Comparison of ENCODE assay signal across 8 cellular contexts in the genomic region with DNA sequence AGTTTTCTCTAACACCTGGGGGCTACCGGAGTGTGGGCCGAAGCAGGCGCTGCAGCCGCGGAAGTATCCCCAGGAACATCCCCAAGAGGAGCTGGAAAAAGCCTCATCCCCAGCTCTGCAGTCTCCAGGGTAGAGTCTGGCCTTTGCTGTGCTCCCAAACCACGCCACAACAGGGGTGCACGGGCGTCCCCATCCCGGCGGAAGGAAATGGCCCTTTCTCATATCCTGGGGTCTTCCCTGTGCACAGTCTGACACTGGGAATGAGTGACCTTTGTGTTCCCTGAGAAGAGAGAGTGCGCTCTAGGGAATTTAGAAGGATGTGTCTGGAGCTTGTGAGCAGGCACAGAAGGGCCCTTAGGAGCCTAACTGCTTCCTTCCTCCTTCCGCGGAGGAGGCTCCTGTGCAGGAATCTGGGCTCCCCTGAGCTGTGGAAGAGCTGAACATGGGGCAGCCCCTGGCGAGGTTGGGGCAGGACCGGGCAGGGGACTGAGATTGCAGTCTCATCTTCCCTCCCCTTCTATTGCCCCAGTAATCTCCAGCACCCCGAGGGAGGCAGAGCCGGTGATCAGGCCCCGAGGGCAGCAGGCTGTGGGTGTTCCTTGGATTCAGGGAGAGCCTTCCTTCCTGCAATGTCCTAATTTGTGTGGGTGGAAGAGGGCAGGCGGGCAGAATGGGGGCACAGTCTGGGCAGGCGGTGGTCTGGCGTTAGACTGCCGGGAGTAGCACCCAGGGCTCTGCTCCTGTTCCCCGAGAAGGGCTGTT. TPM values are rescaled to one million over a fixed set of nuclear protein-coding genes. Genes with fewer than 3 reads are reported as not detected.
DNase-seq lines count a peak whose midpoint lies in the region; ATAC-seq and TF ChIP-seq lines count a peak whose summit lies in the region.

No MANE protein-coding gene starts in this region.

- H3K9me3 ChIP-seq in cardiac muscle cell (ENCODE audit: low read depth) (no peaks in the 10 kb centered on the region), lower lobe of right lung (no peaks in the 10 kb centered on the region)

- intact Hi-C loops in left cardiac atrium (cut with DNase I): loop anchor here in 1 of 2 donors (5.0 kb wide), 1 partner anchor 37 kb away; a partner anchor contains a TSS
- intact Hi-C loops in lower lobe of right lung (cut with DNase I): no loop called here

- H3K4me3 ChIP-seq in cardiac muscle cell (peak overlapping the region; percentile 64), astrocyte of the cerebellum (ENCODE audit: low read depth, low read length) (peak overlapping the region; percentile 72), lower lobe of right lung (peak overlapping the region; percentile 95), urinary bladder (ENCODE audit: low read depth, low read length) (peak overlapping the region; percentile 86)

- no peak for TF ChIP-seq CTCF in cardiac muscle cell (IDR thresholded peaks at IDR 0.05; ENCODE audit: low read depth, low read length)
- TF ChIP-seq CTCF in astrocyte of the cerebellum (IDR thresholded peaks at IDR 0.05; ENCODE audit: low read depth, low read length, missing control alignments): no peak
- no peak for TF ChIP-seq CTCF in lower lobe of right lung (IDR thresholded peaks at IDR 0.05)

- WGBS in urinary bladder: 40% methylated on average over 23 of the region's 23 CpGs

- no peaks in the 10 kb centered on the region for H3K27me3 ChIP-seq in cardiac muscle cell
- no peaks in the 10 kb centered on the region for H3K27me3 ChIP-seq in lower lobe of right lung (ENCODE audit: low read depth)

- peaks cover 41% of the 10 kb centered on the region for H3K4me1 ChIP-seq in cardiac muscle cell (ENCODE audit: low read depth)
- H3K4me1 ChIP-seq in lower lobe of right lung: peaks cover 43% of the 10 kb centered on the region
- H3K4me1 ChIP-seq in urinary bladder (ENCODE audit: insufficient read depth): peaks cover 2% of the 10 kb centered on the region

- ATAC-seq in left cardiac atrium (no peak), lower lobe of right lung (no peak), HG03520 (IDR thresholded peaks at IDR 0.05; ENCODE audit: unreplicated experiment) (no peak)

- in situ Hi-C loops in astrocyte of the cerebellum (cut with HindIII; ENCODE audit: low sequenced_read_pairs): no loop called here

- DNase-seq in cardiac muscle cell (ENCODE audit: low read depth in 1 of 2, low spot score in 1 of 2) (no peak), left cardiac atrium (no peak), astrocyte of the cerebellum (ENCODE audit: low read depth) (no peak), lower lobe of right lung (no peak), NCI-H1105 treated with DMSO at 0.1 percent for 48 hours (lab: John Stamatoyannopoulos, UW) (no peak), HT-29 (ENCODE audit: low spot score) (no peak)

- peaks cover 16% of the 10 kb centered on the region for H3K36me3 ChIP-seq in cardiac muscle cell
- H3K36me3 ChIP-seq in lower lobe of right lung: peaks cover 50% of the 10 kb centered on the region
- no peaks in the 10 kb centered on the region for H3K36me3 ChIP-seq in urinary bladder (ENCODE audit: insufficient read depth)

- H3K27ac ChIP-seq in cardiac muscle cell (peak overlapping the region; percentile 100), lower lobe of right lung (peak overlapping the region; percentile 95), urinary bladder (ENCODE audit: low read depth) (no peak overlapping the region)

RNA-seq across cellular contexts. Expression of a gene that starts 1.3 kb away (rescaled TPM):
- 222 and 270 TPM in 2 replicates for total RNA-seq in cardiac muscle cell
- 185 and 224 TPM in 2 replicates for polyA plus RNA-seq in cardiac muscle cell
- total RNA-seq in left cardiac atrium: 100 to 1,000 TPM; 100 to 108 TPM
- total RNA-seq in lower lobe of right lung: 86.0 TPM
- 25.2 TPM for total RNA-seq in urinary bladder
- 76.7 TPM for polyA plus RNA-seq in urinary bladder
- 420 and 443 TPM in 2 replicates for total RNA-seq in HT-29 (2014; rRNA removed; shearing (Covaris generic))

RNA-seq across cellular contexts. Expression of a gene that starts 9.2 kb away (rescaled TPM):
- total RNA-seq in cardiac muscle cell: 31.7 and 34.3 TPM in 2 replicates
- polyA plus RNA-seq in cardiac muscle cell: 29.7 and 40.1 TPM in 2 replicates
- total RNA-seq in left cardiac atrium: 1 to 10 TPM; 3.8 to 4.2 TPM
- 4.5 TPM for total RNA-seq in lower lobe of right lung
- total RNA-seq in urinary bladder: 5.1 TPM
- 11.6 TPM for polyA plus RNA-seq in urinary bladder
- total RNA-seq in HT-29 (2014; rRNA removed; shearing (Covaris generic)): 9.9 and 10.7 TPM in 2 replicates

RNA-seq across cellular contexts. Expression of a gene that starts 28.5 kb away (rescaled TPM):
- 4.2 and 5.5 TPM in 2 replicates for total RNA-seq in cardiac muscle cell
- 5.7 and 8.3 TPM in 2 replicates for polyA plus RNA-seq in cardiac muscle cell
- total RNA-seq in left cardiac atrium: 100 to 1,000 TPM in 1 of 2 donors, 10 to 100 TPM in 1; 86.4 to 178 TPM
- total RNA-seq in lower lobe of right lung: 144 TPM
- total RNA-seq in urinary bladder: 86.2 TPM
- 400 TPM for polyA plus RNA-seq in urinary bladder
- 10.5 and 12.6 TPM in 2 replicates for total RNA-seq in HT-29 (2014; rRNA removed; shearing (Covaris generic))

RNA-seq across cellular contexts. Expression of a gene that starts 46.6 kb away (rescaled TPM):
- total RNA-seq in cardiac muscle cell: 1.5 and 4.8 TPM in 2 replicates
- 2.2 and 2.4 TPM in 2 replicates for polyA plus RNA-seq in cardiac muscle cell
- 1 to 10 TPM; 3.7 to 4.9 TPM for total RNA-seq in left cardiac atrium
- total RNA-seq in lower lobe of right lung: 18.6 TPM
- total RNA-seq in urinary bladder: 6.5 TPM
- 3.4 TPM for polyA plus RNA-seq in urinary bladder
- total RNA-seq in HT-29 (2014; rRNA removed; shearing (Covaris generic)): 37.7 and 45.9 TPM in 2 replicates

RNA-seq across cellular contexts. Expression of a gene that starts 46.8 kb away (rescaled TPM):
- total RNA-seq in cardiac muscle cell: 34.0 and 34.5 TPM in 2 replicates
- 30.0 and 31.4 TPM in 2 replicates for polyA plus RNA-seq in cardiac muscle cell
- total RNA-seq in left cardiac atrium: 1 to 10 TPM; 4.3 to 5.7 TPM
- total RNA-seq in lower lobe of right lung: 16.2 TPM
- 3.7 TPM for total RNA-seq in urinary bladder
- 11.8 TPM for polyA plus RNA-seq in urinary bladder
- total RNA-seq in HT-29 (2014; rRNA removed; shearing (Covaris generic)): 74.3 and 76.1 TPM in 2 replicates
